18 cellular contexts compared by ENCODE assay signal in genomic region chr18:48858676-48859075, GRCh38.
DNase-seq lines count a peak whose midpoint lies in the region; ATAC-seq and TF ChIP-seq lines count a peak whose summit lies in the region.
"Had no signal": no experiment of that assay in that cellular context is flagged by ENCODE, and none has a peak within 500 bp of the region (broad histone marks: within the 10 kb centered on the region; RNA-seq: fewer than 3 reads in every experiment).

No MANE protein-coding gene starts in this region.

- no peak for ATAC-seq in stimulated activated effector memory CD8-positive, alpha-beta T cell treated with anti-CD3 and anti-CD28 coated beads, Interleukin-12 subunit alpha, Interleukin-12 subunit beta, amount 100 ng/mL, for 72 hours
- ATAC-seq in GM21619 (IDR thresholded peaks at IDR 0.05; ENCODE audit: unreplicated experiment) (no peak), GM23338 (no peak), GM19455 (IDR thresholded peaks at IDR 0.05; ENCODE audit: unreplicated experiment) (no peak)
- ATAC-seq: HepG2 had no signal

- H4K5ac ChIP-seq in mesendoderm (ENCODE audit: low read length): no peak overlapping the region

- H3K23ac ChIP-seq in mesendoderm (ENCODE audit: low read length): no peak overlapping the region

- no peaks in the 10 kb centered on the region for H3K79me1 ChIP-seq in mesendoderm (ENCODE audit: low read length)

- no peak overlapping the region for H3K4me2 ChIP-seq in mesendoderm (ENCODE audit: low read length)
- no peak overlapping the region for H3K4me2 ChIP-seq in GM23338

- no peak overlapping the region for H3K18ac ChIP-seq in mesendoderm (ENCODE audit: low read length)

- peak overlapping the region; percentile 82 for H2AK5ac ChIP-seq in mesendoderm (ENCODE audit: low read length)

- CTCF ChIA-PET in RWPE1 (lab: Yijun Ruan, JAX): no interaction called here

- H3K27ac Mint-ChIP-seq in stimulated activated effector memory CD8-positive, alpha-beta T cell treated with anti-CD3 and anti-CD28 coated beads, Interleukin-12 subunit alpha, Interleukin-12 subunit beta, amount 100 ng/mL, for 72 hours: peak overlapping the region; percentile 91
- H3K27ac Mint-ChIP-seq in GM23338: no peak overlapping the region
- H3K27ac Mint-ChIP-seq: activated T-cell treated with anti-CD3 and anti-CD28 coated beads, Interleukin-2, amount 50 U/mL, for 24 hours had no signal

- H3K36me3 ChIP-seq in mesendoderm (ENCODE audit: control insufficient read depth, insufficient read depth, low read length): no peaks in the 10 kb centered on the region
- H3K36me3 ChIP-seq in GM23338 (ENCODE audit: insufficient read depth): no peaks in the 10 kb centered on the region
- H3K36me3 ChIP-seq: uterus had no signal

- H3K4ac ChIP-seq in mesendoderm (ENCODE audit: low read depth, low read length): no peak overlapping the region

- no peak overlapping the region for H3K9ac ChIP-seq in mesendoderm (ENCODE audit: low read length)

- H2BK5ac ChIP-seq in mesendoderm (ENCODE audit: low read length): peak overlapping the region; percentile 51

- TF ChIP-seq CTCF in RWPE1 (conservative IDR thresholded peaks at IDR 0.05; ENCODE audit: low read depth) (no peak), GM23338 (conservative IDR thresholded peaks at IDR 0.05; ENCODE audit: low read depth in 2 of 2) (no peak)

- H3K27ac ChIP-seq in RWPE1: peak overlapping the region; percentile 7; the same call in 1 of the 2 replicates
- peak overlapping the region; percentile 94 for H3K27ac ChIP-seq in caudate nucleus (ENCODE audit: low read depth, low read length)
- no peak overlapping the region for H3K27ac ChIP-seq in mesendoderm (ENCODE audit: low read depth, low read length)
- H3K27ac ChIP-seq in GM23338 (ENCODE audit: low read depth): no peak overlapping the region
- H3K27ac ChIP-seq: C4-2B, HL-60, sigmoid colon, uterus had no signal

- H4K8ac ChIP-seq in mesendoderm (ENCODE audit: low read depth, low read length): no peak overlapping the region

- H3K4me1 Mint-ChIP-seq in stimulated activated effector memory CD8-positive, alpha-beta T cell treated with anti-CD3 and anti-CD28 coated beads, Interleukin-12 subunit alpha, Interleukin-12 subunit beta, amount 100 ng/mL, for 72 hours: peaks cover 53% of the 10 kb centered on the region
- peaks cover 37% of the 10 kb centered on the region for H3K4me1 Mint-ChIP-seq in GM23338

- H3K4me3 ChIP-seq in mesendoderm (ENCODE audit: low read length): no peak overlapping the region
- H3K4me3 ChIP-seq in GM23338: no peak overlapping the region
- H3K4me3 ChIP-seq: sigmoid colon, uterus had no signal

- H3F3A ChIP-seq in GM23338 (replicated peaks; ENCODE audit: low read depth): no peaks in the 10 kb centered on the region

- DNase-seq in RWPE1 (ENCODE audit: low spot score): no peak
- no peak for DNase-seq in caudate nucleus (lab: John Stamatoyannopoulos, UW)
- no peak for DNase-seq in mesendoderm
- no peak for DNase-seq in stimulated activated effector memory CD8-positive, alpha-beta T cell treated with anti-CD3 and anti-CD28 coated beads, Interleukin-12 subunit alpha, Interleukin-12 subunit beta, amount 100 ng/mL, for 72 hours (ENCODE audit: low spot score in 2 of 2)
- DNase-seq in GM23338 (ENCODE audit: low spot score): no peak
- no peak for DNase-seq in cerebellar cortex (ENCODE audit: low spot score)
- DNase-seq: activated T-cell treated with anti-CD3 and anti-CD28 coated beads, Interleukin-2, amount 50 U/mL, for 24 hours; dermis blood vessel endothelial cell; NCI-H1092; NCI-H187 treated with DMSO at 0.1 percent for 48 hours; NCI-H526 treated with DMSO at 0.1 percent for 48 hours; sigmoid colon; uterus had no signal

- H3K56ac ChIP-seq in mesendoderm (ENCODE audit: low read length): peak overlapping the region; percentile 91

- no peak overlapping the region for H2BK120ac ChIP-seq in mesendoderm (ENCODE audit: low read depth, low read length)

- H3K27me3 ChIP-seq in mesendoderm (ENCODE audit: insufficient read depth, low read length, poor library complexity): no peaks in the 10 kb centered on the region
- H3K27me3 ChIP-seq in GM23338 (ENCODE audit: insufficient read depth): no peaks in the 10 kb centered on the region
- H3K27me3 ChIP-seq: sigmoid colon, uterus had no signal

- no peaks in the 10 kb centered on the region for H3K79me2 ChIP-seq in mesendoderm (ENCODE audit: control insufficient read depth, insufficient read depth, low read length)
- no peaks in the 10 kb centered on the region for H3K79me2 ChIP-seq in GM23338 (replicated peaks; ENCODE audit: insufficient read depth)

- H3K9me3 Mint-ChIP-seq in stimulated activated effector memory CD8-positive, alpha-beta T cell treated with anti-CD3 and anti-CD28 coated beads, Interleukin-12 subunit alpha, Interleukin-12 subunit beta, amount 100 ng/mL, for 72 hours: no peaks in the 10 kb centered on the region
- no peaks in the 10 kb centered on the region for H3K9me3 Mint-ChIP-seq in GM23338
- H3K9me3 Mint-ChIP-seq: activated T-cell treated with anti-CD3 and anti-CD28 coated beads, Interleukin-2, amount 50 U/mL, for 24 hours had no signal

- no CpG with 5 or more reads among the region's 4 CpGs for WGBS in mesendoderm (ENCODE audit: extremely low coverage, insufficient coverage, low lambda C conversion rate)

- POLR2A ChIA-PET in RWPE1 (lab: Yijun Ruan, JAX; ENCODE audit: low non-redundant PET): no interaction called here

- H2AFZ ChIP-seq in GM23338: no peak overlapping the region

- no peaks in the 10 kb centered on the region for H3K9me2 ChIP-seq in GM23338 (ENCODE audit: insufficient read depth)

- H3K36me3 Mint-ChIP-seq in stimulated activated effector memory CD8-positive, alpha-beta T cell treated with anti-CD3 and anti-CD28 coated beads, Interleukin-12 subunit alpha, Interleukin-12 subunit beta, amount 100 ng/mL, for 72 hours: no peaks in the 10 kb centered on the region
- H3K36me3 Mint-ChIP-seq in GM23338 (ENCODE audit: low read depth): no peaks in the 10 kb centered on the region; the same call in 2 of the 3 replicates

- no peak overlapping the region for H3K4me3 Mint-ChIP-seq in stimulated activated effector memory CD8-positive, alpha-beta T cell treated with anti-CD3 and anti-CD28 coated beads, Interleukin-12 subunit alpha, Interleukin-12 subunit beta, amount 100 ng/mL, for 72 hours
- H3K4me3 Mint-ChIP-seq in GM23338: no peak overlapping the region
- H3K4me3 Mint-ChIP-seq: activated T-cell treated with anti-CD3 and anti-CD28 coated beads, Interleukin-2, amount 50 U/mL, for 24 hours had no signal

- no peak overlapping the region for H2BK15ac ChIP-seq in mesendoderm (replicated peaks; ENCODE audit: low read depth)

- H4K20me1 ChIP-seq in GM23338 (replicated peaks; ENCODE audit: insufficient read depth): no peaks in the 10 kb centered on the region

- H3K4me1 ChIP-seq in mesendoderm (ENCODE audit: control insufficient read depth, low read depth, low read length) (peaks cover 19% of the 10 kb centered on the region), GM23338 (ENCODE audit: insufficient read depth) (peaks cover 22% of the 10 kb centered on the region; the same call in 1 of the 2 replicates)
- H3K4me1 ChIP-seq: uterus had no signal

- H3K27me3 Mint-ChIP-seq in GM23338 (ENCODE audit: insufficient read depth, low read depth, poor library complexity): peaks cover 13% of the 10 kb centered on the region
- H3K27me3 Mint-ChIP-seq: activated T-cell treated with anti-CD3 and anti-CD28 coated beads, Interleukin-2, amount 50 U/mL, for 24 hours had no signal

TF ChIP-seq in GM23338, 12 proteins besides CTCF, POLR2A, EP300 and RAD21 (continues in another document):
- no peak for TF ChIP-seq CREB1 (CRISPR knock-in tag; IDR thresholded peaks at IDR 0.05; ENCODE audit: low read depth)
- TF ChIP-seq POLR2AphosphoS5 (IDR thresholded peaks at IDR 0.05; ENCODE audit: low read depth): no peak
- no peak for TF ChIP-seq ZNF114 (CRISPR knock-in tag; IDR thresholded peaks at IDR 0.05)
- no peak for TF ChIP-seq JUNB (IDR thresholded peaks at IDR 0.05; ENCODE audit: unreplicated experiment)
- no peak for TF ChIP-seq EZH2phosphoT487 (IDR thresholded peaks at IDR 0.05; ENCODE audit: unreplicated experiment)
- no peak for TF ChIP-seq NANOG (IDR thresholded peaks at IDR 0.05; ENCODE audit: borderline replicate concordance)
- TF ChIP-seq STAT1 (IDR thresholded peaks at IDR 0.05; ENCODE audit: unreplicated experiment): no peak
- no peak for TF ChIP-seq EZH2 (IDR thresholded peaks at IDR 0.05; ENCODE audit: low read depth, unreplicated experiment)
- TF ChIP-seq, protein P1, sequence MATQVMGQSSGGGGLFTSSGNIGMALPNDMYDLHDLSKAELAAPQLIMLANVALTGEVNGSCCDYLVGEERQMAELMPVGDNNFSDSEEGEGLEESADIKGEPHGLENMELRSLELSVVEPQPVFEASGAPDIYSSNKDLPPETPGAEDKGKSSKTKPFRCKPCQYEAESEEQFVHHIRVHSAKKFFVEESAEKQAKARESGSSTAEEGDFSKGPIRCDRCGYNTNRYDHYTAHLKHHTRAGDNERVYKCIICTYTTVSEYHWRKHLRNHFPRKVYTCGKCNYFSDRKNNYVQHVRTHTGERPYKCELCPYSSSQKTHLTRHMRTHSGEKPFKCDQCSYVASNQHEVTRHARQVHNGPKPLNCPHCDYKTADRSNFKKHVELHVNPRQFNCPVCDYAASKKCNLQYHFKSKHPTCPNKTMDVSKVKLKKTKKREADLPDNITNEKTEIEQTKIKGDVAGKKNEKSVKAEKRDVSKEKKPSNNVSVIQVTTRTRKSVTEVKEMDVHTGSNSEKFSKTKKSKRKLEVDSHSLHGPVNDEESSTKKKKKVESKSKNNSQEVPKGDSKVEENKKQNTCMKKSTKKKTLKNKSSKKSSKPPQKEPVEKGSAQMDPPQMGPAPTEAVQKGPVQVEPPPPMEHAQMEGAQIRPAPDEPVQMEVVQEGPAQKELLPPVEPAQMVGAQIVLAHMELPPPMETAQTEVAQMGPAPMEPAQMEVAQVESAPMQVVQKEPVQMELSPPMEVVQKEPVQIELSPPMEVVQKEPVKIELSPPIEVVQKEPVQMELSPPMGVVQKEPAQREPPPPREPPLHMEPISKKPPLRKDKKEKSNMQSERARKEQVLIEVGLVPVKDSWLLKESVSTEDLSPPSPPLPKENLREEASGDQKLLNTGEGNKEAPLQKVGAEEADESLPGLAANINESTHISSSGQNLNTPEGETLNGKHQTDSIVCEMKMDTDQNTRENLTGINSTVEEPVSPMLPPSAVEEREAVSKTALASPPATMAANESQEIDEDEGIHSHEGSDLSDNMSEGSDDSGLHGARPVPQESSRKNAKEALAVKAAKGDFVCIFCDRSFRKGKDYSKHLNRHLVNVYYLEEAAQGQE (IDR thresholded peaks at IDR 0.05; ENCODE audit: unreplicated experiment): no peak
- TF ChIP-seq ZNF331 (CRISPR knock-in tag; IDR thresholded peaks at IDR 0.05; ENCODE audit: low read depth): no peak

Comparison
In these comparisons a context has a peak if more than half of its experiments do, and no peak if none do; other contexts are left out.
1. H3K27ac ChIP-seq: peak in RWPE1 (single experiment) and caudate nucleus (single experiment); none in mesendoderm (single experiment) and GM23338 (single experiment).